8 cellular contexts compared by ENCODE assay signal in genomic region chr12:22625671-22626251, GRCh38. TPM values are rescaled to one million over a fixed set of nuclear protein-coding genes. Genes with fewer than 3 reads are reported as not detected.
DNase-seq lines count a peak whose midpoint lies in the region; ATAC-seq and TF ChIP-seq lines count a peak whose summit lies in the region.

No MANE protein-coding gene starts in this region.

- H3K9me3 Mint-ChIP-seq in activated T-cell treated with anti-CD3 and anti-CD28 coated beads, Interleukin-2, amount 50 U/mL, for 24 hours, result no peaks in the 10 kb centered on the region
- H3K9me3 Mint-ChIP-seq in nephron, result no peaks in the 10 kb centered on the region

- peak overlapping the region; percentile 92 for H3K4me3 Mint-ChIP-seq in activated T-cell treated with anti-CD3 and anti-CD28 coated beads, Interleukin-2, amount 50 U/mL, for 24 hours
- peak overlapping the region; percentile 89 to 94 (median 92) for H3K4me3 Mint-ChIP-seq in nephron

- peak overlapping the region; percentile 99 for H3K27ac Mint-ChIP-seq in activated T-cell treated with anti-CD3 and anti-CD28 coated beads, Interleukin-2, amount 50 U/mL, for 24 hours
- peak overlapping the region; percentile 93 to 98 (median 98) for H3K27ac Mint-ChIP-seq in nephron

- no peak for TF ChIP-seq EP300 in upper lobe of left lung (IDR thresholded peaks at IDR 0.05)

- H3K27ac ChIP-seq in upper lobe of left lung, result peak overlapping the region; percentile 96 to 99 (median 98)

- H3K27me3 Mint-ChIP-seq in activated T-cell treated with anti-CD3 and anti-CD28 coated beads, Interleukin-2, amount 50 U/mL, for 24 hours, result peaks cover 8% of the 10 kb centered on the region
- no peaks in the 10 kb centered on the region for H3K27me3 Mint-ChIP-seq in nephron (ENCODE audit: low read depth)

- 0 to 1% methylated on average over 19 of the region's 19 CpGs for WGBS in upper lobe of left lung, 2 donors

- ATAC-seq in GM18867 (IDR thresholded peaks at IDR 0.05; ENCODE audit: unreplicated experiment) (peak; percentile 31), HG03064 (IDR thresholded peaks at IDR 0.05; ENCODE audit: low read depth, unreplicated experiment) (peak; percentile 19), upper lobe of left lung (ENCODE audit: low FRiP score in 2 of 2) (peak; percentile 35 to 39)

- H3K36me3 ChIP-seq in upper lobe of left lung, result no peaks in the 10 kb centered on the region

- no peak for TF ChIP-seq CTCF in foreskin fibroblast (IDR thresholded peaks at IDR 0.05; ENCODE audit: low read depth, low read length)
- TF ChIP-seq CTCF in nephron (IDR thresholded peaks at IDR 0.05; ENCODE audit: unreplicated experiment in 3 of 3), result no peak
- no peak for TF ChIP-seq CTCF in upper lobe of left lung (IDR thresholded peaks at IDR 0.05)

- H3K27me3 ChIP-seq in upper lobe of left lung, result no peaks in the 10 kb centered on the region

- H3K4me1 Mint-ChIP-seq in activated T-cell treated with anti-CD3 and anti-CD28 coated beads, Interleukin-2, amount 50 U/mL, for 24 hours (ENCODE audit: low read depth), result peaks cover 44% of the 10 kb centered on the region
- H3K4me1 Mint-ChIP-seq in nephron, result peaks cover 39% of the 10 kb centered on the region

- H3K4me3 ChIP-seq in foreskin fibroblast (ENCODE audit: low read depth in 1 of 2, low read length in 2 of 2) (peak overlapping the region; percentile 84 to 98), upper lobe of left lung (peak overlapping the region; percentile 62 to 90 (median 73))

- DNase-seq in AG20443 (ENCODE audit: low spot score), result peak; percentile 22
- DNase-seq in NCI-H2227 (lab: John Stamatoyannopoulos, UW; ENCODE audit: unreplicated experiment), result peak; percentile 61
- no peak for DNase-seq in activated T-cell treated with anti-CD3 and anti-CD28 coated beads, Interleukin-2, amount 50 U/mL, for 24 hours
- peak; percentile 14 to 50 for DNase-seq in foreskin fibroblast
- peak in 1 of 2 donors; percentile 39 for DNase-seq in upper lobe of left lung

- no peaks in the 10 kb centered on the region for H3K9me3 ChIP-seq in upper lobe of left lung

- peaks cover 23 to 39% (median 26%) of the 10 kb centered on the region in 4 donors for H3K4me1 ChIP-seq in upper lobe of left lung

- no peak for TF ChIP-seq POLR2A in upper lobe of left lung (IDR thresholded peaks at IDR 0.05)

- peaks cover 42% of the 10 kb centered on the region for H3K36me3 Mint-ChIP-seq in activated T-cell treated with anti-CD3 and anti-CD28 coated beads, Interleukin-2, amount 50 U/mL, for 24 hours (ENCODE audit: low read depth)
- H3K36me3 Mint-ChIP-seq in nephron (ENCODE audit: low read depth), result no peaks in the 10 kb centered on the region

RNA-seq across cellular contexts. Expression of gene ETNK1, which starts 0.8 kb away (rescaled TPM):
- total RNA-seq in upper lobe of left lung, result 10 to 100 TPM; 17.2 to 69.7 (median 47.5) TPM
